ENCODE assay signal across 8 cellular contexts in the genomic region with DNA sequence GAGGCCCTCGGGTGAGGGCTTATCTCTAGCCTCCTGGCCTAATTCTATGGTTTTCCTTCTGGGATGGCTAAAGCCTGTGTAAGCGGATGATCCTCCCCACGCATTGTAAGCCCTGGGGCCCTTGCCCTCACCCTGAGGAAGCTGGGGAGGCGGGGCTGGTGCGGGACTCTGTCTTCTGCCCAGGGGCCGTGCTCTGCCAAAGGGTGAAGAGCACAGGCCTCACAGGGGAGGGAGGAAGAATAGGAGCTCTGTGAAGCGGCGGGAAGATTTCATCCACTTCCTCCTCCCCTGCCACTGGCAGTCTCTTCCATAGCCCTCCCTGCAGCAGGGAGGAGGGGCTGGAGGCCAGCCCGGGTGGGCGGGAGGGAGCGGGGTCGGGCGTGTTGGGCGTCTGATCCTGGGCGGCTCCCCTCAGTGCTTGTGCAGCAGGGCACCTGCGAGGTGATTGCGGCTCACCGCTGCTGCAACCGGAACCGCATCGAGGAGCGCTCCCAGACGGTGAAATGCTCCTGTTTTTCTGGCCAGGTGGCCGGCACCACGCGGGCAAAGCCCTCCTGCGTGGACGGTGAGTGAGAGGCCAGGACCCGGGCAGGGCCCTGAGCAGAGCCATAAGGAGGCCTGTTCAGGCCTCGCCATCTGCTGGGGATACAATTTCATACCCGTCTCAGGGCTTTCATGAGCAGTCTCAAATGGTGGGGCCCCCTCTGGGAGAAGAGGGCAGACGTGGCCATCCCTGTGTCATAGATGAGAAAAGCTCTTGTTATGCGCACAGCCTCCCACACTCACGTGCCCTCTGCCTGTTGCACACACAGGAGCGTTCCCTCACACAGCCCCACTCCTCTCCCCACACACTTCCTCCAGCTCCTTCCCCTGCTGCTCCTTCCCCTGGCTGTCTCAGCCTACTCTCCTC. TPM values are rescaled to one million over a fixed set of nuclear protein-coding genes. Genes with fewer than 3 reads are reported as not detected.
A peak's percentile ranks its signal among the peaks of the same experiment; 100 is the strongest.
DNase-seq lines count a peak whose midpoint lies in the region; ATAC-seq, FAIRE-seq and TF ChIP-seq lines count a peak whose summit lies in the region.

No MANE protein-coding gene starts in this region.

- H3K27ac Mint-ChIP-seq in neural crest cell (ENCODE audit: unreplicated experiment): peak overlapping the region; percentile 99

- H3K27ac ChIP-seq in duodenal mucosa (ENCODE audit: low read depth, low read length) (no peak overlapping the region), aorta (ENCODE audit: low read depth in 1 of 2, low read length in 2 of 2) (no peak overlapping the region)

- H3K36me3 ChIP-seq in duodenal mucosa (ENCODE audit: control insufficient read depth in 1 of 2, insufficient read depth in 2 of 2, low read length in 2 of 2) (no peaks in the 10 kb centered on the region), aorta (ENCODE audit: control insufficient read depth in 1 of 2, insufficient read depth in 2 of 2, low read length in 1 of 2) (no peaks in the 10 kb centered on the region)

- TF ChIP-seq CTCF in neural crest cell (conservative IDR thresholded peaks at IDR 0.05): no peak

- H3K4me3 Mint-ChIP-seq in neural crest cell: peak overlapping the region; percentile 89

- peaks cover 13% of the 10 kb centered on the region for H3K27me3 Mint-ChIP-seq in neural crest cell (ENCODE audit: low read depth)

- 29% methylated on average over 34 to 35 of the region's 35 CpGs for WGBS in aorta, 2 donors

- H3K4me1 ChIP-seq in duodenal mucosa (ENCODE audit: control insufficient read depth in 1 of 2, insufficient read depth in 2 of 2, low read length in 2 of 2) (peaks cover 9% of the 10 kb centered on the region in 2 donors), aorta (ENCODE audit: control insufficient read depth in 1 of 2, insufficient read depth in 2 of 2, low read length in 2 of 2) (no peaks in the 10 kb centered on the region)

- H3K27me3 ChIP-seq in duodenal mucosa (ENCODE audit: control insufficient read depth in 1 of 2, insufficient read depth in 2 of 2, low read length in 2 of 2) (peaks cover 9 to 21% of the 10 kb centered on the region in 2 donors), aorta (ENCODE audit: control insufficient read depth in 1 of 2, insufficient read depth in 2 of 2, low read length in 1 of 2) (no peaks in the 10 kb centered on the region)

- peak overlapping the region in 1 of 2 donors; percentile 6 for H3K9ac ChIP-seq in duodenal mucosa (ENCODE audit: low read depth in 1 of 2, low read length in 2 of 2)

- intact Hi-C loops in aorta (cut with DNase I): no loop called here

- no peaks in the 10 kb centered on the region for H3K36me3 Mint-ChIP-seq in neural crest cell (ENCODE audit: low read depth)

- H3K9me3 ChIP-seq in duodenal mucosa (ENCODE audit: control insufficient read depth in 1 of 2, low read length in 2 of 2) (no peaks in the 10 kb centered on the region), aorta (ENCODE audit: control insufficient read depth, low read length) (no peaks in the 10 kb centered on the region)

- DNase-seq in ELF-1 (ENCODE audit: low read depth, low spot score) (peak; percentile 72), NCI-H2227 treated with DMSO at 0.1 percent for 48 hours (lab: John Stamatoyannopoulos, UW) (peak; percentile 48), neural crest cell (ENCODE audit: low read depth, low spot score) (peak; percentile 55), aorta (no peak), urothelium cell line (ENCODE audit: low spot score) (no peak)

- no peaks in the 10 kb centered on the region for H3K9me3 Mint-ChIP-seq in neural crest cell

- peaks cover 37% of the 10 kb centered on the region for H3K4me1 Mint-ChIP-seq in neural crest cell

- ATAC-seq in aorta (ENCODE audit: low FRiP score) (no peak), HG02870 (IDR thresholded peaks at IDR 0.05; ENCODE audit: unreplicated experiment) (no peak), HG02973 (IDR thresholded peaks at IDR 0.05; ENCODE audit: unreplicated experiment) (no peak)

- FAIRE-seq in urothelium cell line (lab: Jason Lieb, UNC): no peak

- H3K4me3 ChIP-seq in duodenal mucosa (ENCODE audit: low read depth in 1 of 2, low read length in 2 of 2): peak overlapping the region; percentile 21 to 35
- H3K4me3 ChIP-seq in aorta (ENCODE audit: low read length in 2 of 2): no peak overlapping the region

RNA-seq across cellular contexts. Expression of a gene that starts 7.7 kb away (rescaled TPM):
- total RNA-seq in neural crest cell: 1.1 and 1.4 TPM in 2 replicates
- total RNA-seq in aorta: 1 to 10 TPM; 3.7 to 4.3 TPM
- 1 to 10 TPM in 1 of 2 donors, not detected in 1; 7.1 TPM for polyA plus RNA-seq in aorta

RNA-seq across cellular contexts. Expression of a gene that starts 15.9 kb away (rescaled TPM):
- total RNA-seq in neural crest cell: 114 and 125 TPM in 2 replicates
- total RNA-seq in aorta: 100 to 1,000 TPM; 269 to 316 TPM
- 100 to 1,000 TPM; 433 to 540 TPM for polyA plus RNA-seq in aorta

RNA-seq across cellular contexts. Expression of a gene that starts 48.4 kb away (rescaled TPM):
- 74.9 and 77.2 TPM in 2 replicates for total RNA-seq in neural crest cell
- total RNA-seq in aorta: 10 to 100 TPM; 29.2 to 61.0 TPM
- polyA plus RNA-seq in aorta: 10 to 100 TPM; 10.8 to 73.4 TPM

Comparison
In these comparisons a context has a peak if more than half of its experiments do, and no peak if none do; other contexts are left out.
1. DNase-seq: peak in ELF-1 (single experiment), NCI-H2227 treated with DMSO at 0.1 percent for 48 hours (single experiment) and neural crest cell (single experiment); none in aorta (0 of 2) and urothelium cell line (single experiment).
2. H3K4me3 ChIP-seq: peak in duodenal mucosa (2 of 2); none in aorta (0 of 2).